In genomic region chr6:26027491-26028211, GRCh38 we compare ENCODE assay signal across 8 cellular contexts. TPM values are rescaled to one million over a fixed set of nuclear protein-coding genes. Genes with fewer than 3 reads are reported as not detected.
DNase-seq lines count a peak whose midpoint lies in the region; ATAC-seq and TF ChIP-seq lines count a peak whose summit lies in the region.

No MANE protein-coding gene starts in this region.

- CTCF ChIA-PET in activated naive CD4-positive, alpha-beta T cell treated with anti-CD3 and anti-CD28 coated beads for 36 hours (lab: Charles Lee): interaction anchor here (0.8 to 1.7 kb wide), 2 partner anchors 35 kb away, joined by 3 to 6 read pairs; no protein-coding TSS in a partner anchor

- peak overlapping the region; percentile 90 to 97 for H3K27ac ChIP-seq in ascending aorta

- H3K27ac Mint-ChIP-seq in activated naive CD4-positive, alpha-beta T cell treated with anti-CD3 and anti-CD28 coated beads for 36 hours: peak overlapping the region; percentile 99
- H3K27ac Mint-ChIP-seq in memory B cell (peak overlapping the region; percentile 100), type B pancreatic cell (peak overlapping the region; percentile 98)

- no peaks in the 10 kb centered on the region for H3K9me3 Mint-ChIP-seq in activated naive CD4-positive, alpha-beta T cell treated with anti-CD3 and anti-CD28 coated beads for 36 hours
- H3K9me3 Mint-ChIP-seq in memory B cell (peaks cover 2% of the 10 kb centered on the region), type B pancreatic cell (no peaks in the 10 kb centered on the region)

- no peak for TF ChIP-seq CTCF in ascending aorta (IDR thresholded peaks at IDR 0.05)
- no peak for TF ChIP-seq CTCF in type B pancreatic cell (conservative IDR thresholded peaks at IDR 0.05)

- no peaks in the 10 kb centered on the region for H3K27me3 ChIP-seq in ascending aorta

- peaks cover 37% of the 10 kb centered on the region for H3K4me1 Mint-ChIP-seq in activated naive CD4-positive, alpha-beta T cell treated with anti-CD3 and anti-CD28 coated beads for 36 hours (ENCODE audit: low read depth)
- H3K4me1 Mint-ChIP-seq in memory B cell (peaks cover 12% of the 10 kb centered on the region), type B pancreatic cell (ENCODE audit: unreplicated experiment) (peaks cover 37% of the 10 kb centered on the region)

- intact Hi-C loops in activated naive CD4-positive, alpha-beta T cell treated with anti-CD3 and anti-CD28 coated beads for 36 hours (cut with micrococcal nuclease): loop anchor here (1.0 to 10.0 kb wide), 7 partner anchors 16 to 1867 kb away; partner anchors contain the start of gene RIPOR2
- intact Hi-C loops in ascending aorta (cut with DNase I): loop anchor here (2.0 to 10.0 kb wide), 4 partner anchors 17 to 1807 kb away; a partner anchor contains a TSS

- H3K4me3 Mint-ChIP-seq in activated naive CD4-positive, alpha-beta T cell treated with anti-CD3 and anti-CD28 coated beads for 36 hours: peak overlapping the region; percentile 87
- H3K4me3 Mint-ChIP-seq in memory B cell (peak overlapping the region; percentile 93), type B pancreatic cell (peak overlapping the region; percentile 96)

- H3K36me3 ChIP-seq in ascending aorta: no peaks in the 10 kb centered on the region

- DNase-seq in activated naive CD4-positive, alpha-beta T cell treated with anti-CD3 and anti-CD28 coated beads for 36 hours: no peak
- DNase-seq in activated naive CD4-positive, alpha-beta T cell treated with anti-CD3 and anti-CD28 coated beads, Interleukin-2, amount 50 U/mL, for 16 hours: no peak
- DNase-seq in ascending aorta (ENCODE audit: low spot score in 2 of 2) (no peak), memory B cell (ENCODE audit: low spot score in 2 of 2) (no peak), type B pancreatic cell (ENCODE audit: extremely low spot score, unreplicated experiment) (no peak), D341Med (ENCODE audit: low spot score) (no peak), anterior cingulate cortex (lab: John Stamatoyannopoulos, UW) (no peak)

- H3K9me3 ChIP-seq in ascending aorta: no peaks in the 10 kb centered on the region

- H3K4me1 ChIP-seq in ascending aorta: peaks cover under 1 to 28% of the 10 kb centered on the region in 2 donors

- no peaks in the 10 kb centered on the region for H3K27me3 Mint-ChIP-seq in activated naive CD4-positive, alpha-beta T cell treated with anti-CD3 and anti-CD28 coated beads for 36 hours (ENCODE audit: low read depth)
- no peaks in the 10 kb centered on the region for H3K27me3 Mint-ChIP-seq in memory B cell
- H3K27me3 Mint-ChIP-seq in type B pancreatic cell: peaks cover 4% of the 10 kb centered on the region

- peaks cover 9% of the 10 kb centered on the region for H3K36me3 Mint-ChIP-seq in activated naive CD4-positive, alpha-beta T cell treated with anti-CD3 and anti-CD28 coated beads for 36 hours (ENCODE audit: low read depth)
- H3K36me3 Mint-ChIP-seq in memory B cell: no peaks in the 10 kb centered on the region
- H3K36me3 Mint-ChIP-seq in type B pancreatic cell: no peaks in the 10 kb centered on the region

- ATAC-seq in memory B cell (ENCODE audit: low read depth) (no peak), GM18502 (IDR thresholded peaks at IDR 0.05; ENCODE audit: poor library complexity, unreplicated experiment) (no peak)

- H3K4me3 ChIP-seq in ascending aorta: peak overlapping the region; percentile 64 to 75

RNA-seq across cellular contexts. Expression of gene HFE, which starts 59.6 kb away (rescaled TPM):
- total RNA-seq in activated naive CD4-positive, alpha-beta T cell treated with anti-CD3 and anti-CD28 coated beads for 36 hours: 1 to 10 TPM in 1 of 2 experiments, under 1 TPM in 1; 0.57 to 1.4 TPM
- total RNA-seq in ascending aorta (2.6 TPM), type B pancreatic cell (ENCODE audit: low replicate concordance) (2.2 and 2.6 TPM in 2 replicates)
